ENCODE assay signal across 17 cellular contexts in the genomic region with DNA sequence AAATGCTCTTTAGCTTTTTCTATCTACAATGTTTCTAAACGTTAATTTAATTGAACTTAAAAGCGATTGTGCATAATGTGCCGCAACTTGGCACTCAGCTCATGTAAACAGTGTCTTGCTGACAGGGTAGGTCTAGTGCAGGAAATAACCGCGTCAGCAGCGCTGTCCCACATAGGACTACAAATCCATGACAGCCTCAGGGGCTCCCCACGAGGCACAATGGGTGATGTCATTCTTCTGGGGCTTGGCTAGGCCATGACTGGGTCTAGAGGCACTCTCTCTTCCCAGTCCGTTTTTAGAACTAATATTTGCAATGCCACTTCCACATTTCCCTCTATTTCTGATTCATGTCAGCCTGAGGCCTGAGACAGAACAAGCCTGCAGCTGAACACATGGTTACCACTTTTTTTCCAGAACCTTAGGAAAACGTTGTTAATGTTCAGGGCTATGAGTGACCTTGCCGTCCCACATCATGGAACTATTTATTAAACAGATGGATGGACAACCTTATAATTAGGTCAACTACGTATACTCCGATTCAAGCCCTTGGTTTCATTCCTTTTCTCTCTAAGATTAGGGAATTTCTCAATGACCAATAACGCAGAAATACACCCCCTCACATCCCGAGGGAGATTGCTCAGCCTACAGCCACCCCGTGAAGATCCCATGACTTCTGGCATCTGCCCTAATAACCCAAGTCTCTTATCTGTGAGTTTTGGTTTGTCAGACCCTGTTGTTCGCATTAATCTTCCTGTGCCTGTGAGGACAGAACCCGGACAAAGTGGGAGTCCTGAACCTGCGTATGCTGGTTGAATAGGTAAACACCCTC. TPM values are rescaled to one million over a fixed set of nuclear protein-coding genes. Genes with fewer than 3 reads are reported as not detected.
A peak's percentile ranks its signal among the peaks of the same experiment; 100 is the strongest.
DNase-seq lines count a peak whose midpoint lies in the region; ATAC-seq and TF ChIP-seq lines count a peak whose summit lies in the region.
"Had no signal": no experiment of that assay in that cellular context is flagged by ENCODE, and none has a peak within 500 bp of the region (broad histone marks: within the 10 kb centered on the region; RNA-seq: fewer than 3 reads in every experiment).

No MANE protein-coding gene starts in this region.

- H3K9me1 ChIP-seq in IMR-90 (ENCODE audit: insufficient read depth, low read length): peaks cover 3% of the 10 kb centered on the region; the same call in 1 of the 2 replicates

- no peak overlapping the region for H3K14ac ChIP-seq in IMR-90 (replicated peaks; ENCODE audit: low read depth, low read length)

- intact Hi-C loops in IMR-90 (cut with micrococcal nuclease): no loop called here
- intact Hi-C loops in sciatic nerve (cut with DNase I): loop anchor here (10.0 kb wide), 1 partner anchor 100 kb away; the partner anchor contains the start of gene KAT5

- H3K4me3 ChIP-seq in IMR-90 (ENCODE audit: insufficient read depth, low read depth, low read length): no peak overlapping the region
- no peak overlapping the region for H3K4me3 ChIP-seq in effector memory CD4-positive, alpha-beta T cell (ENCODE audit: insufficient read depth, low read depth, low read length, poor library complexity, severe bottlenecking)
- H3K4me3 ChIP-seq: mucosa of descending colon, SJSA1, testis had no signal

- no peak overlapping the region for H2BK5ac ChIP-seq in IMR-90 (ENCODE audit: low read depth, low read length, poor library complexity, severe bottlenecking)

- BruUV-seq in IMR-90 (replicated peaks; lab: Mats Ljungman, UMichigan): no TSS peak

- no peak overlapping the region for H4K8ac ChIP-seq in IMR-90 (ENCODE audit: low read depth in 2 of 2, low read length in 2 of 2)

- H3K4ac ChIP-seq in IMR-90 (ENCODE audit: low read depth, low read length): no peak overlapping the region

- no peak overlapping the region for H4K91ac ChIP-seq in IMR-90 (ENCODE audit: insufficient read depth, low read depth, low read length)

- peak overlapping the region; percentile 47 for H3K27ac Mint-ChIP-seq in T-helper 17 cell
- no peak overlapping the region for H3K27ac Mint-ChIP-seq in activated CD4-positive, alpha-beta memory T cell treated with anti-CD3 and anti-CD28 coated beads, Interleukin-2, amount 10 ng/mL, durations not matched to agents 7 days and 5 days
- H3K27ac Mint-ChIP-seq: CD8-positive, alpha-beta T cell had no signal

- dilution Hi-C loops in IMR-90 (cut with HindIII; ENCODE audit: low sequenced_read_pairs, unreplicated experiment): no loop called here

- no peak overlapping the region for H2BK120ac ChIP-seq in IMR-90 (ENCODE audit: low read depth, low read length)

- CTCF ChIA-PET in IMR-90 (lab: Yijun Ruan, JAX): interaction anchor here (0.6 to 1.0 kb wide), 2 partner anchors 18 to 102 kb away, joined by 3 to 5 read pairs; partner anchors contain the start of gene KAT5
- CTCF ChIA-PET in activated CD4-positive, alpha-beta memory T cell treated with anti-CD3 and anti-CD28 coated beads, Interleukin-2, amount 10 ng/mL, durations not matched to agents 7 days and 5 days (lab: Charles Lee): interaction anchor here (1.2 to 3.5 kb wide), 2 partner anchors 35 to 103 kb away, joined by 3 to 21 read pairs; partner anchors contain the start of gene KAT5

- TF ChIP-seq CTCF in IMR-90 (conservative IDR thresholded peaks at IDR 0.05; ENCODE audit: low read depth, low read length): no peak

- no peaks in the 10 kb centered on the region for H3K36me3 ChIP-seq in IMR-90 (ENCODE audit: control insufficient read depth, insufficient read depth, low read length)
- H3K36me3 ChIP-seq in effector memory CD4-positive, alpha-beta T cell (ENCODE audit: control insufficient read depth, insufficient read depth, low read length): no peaks in the 10 kb centered on the region
- H3K36me3 ChIP-seq: SJSA1 had no signal

- H3K56ac ChIP-seq in IMR-90 (ENCODE audit: extremely low read depth, insufficient read depth, low read length): no peak overlapping the region

- H3K27ac ChIP-seq in IMR-90 (ENCODE audit: insufficient read depth, low read length): no peak overlapping the region
- H3K27ac ChIP-seq in effector memory CD4-positive, alpha-beta T cell (ENCODE audit: insufficient read depth, low read length, poor library complexity, severe bottlenecking): no peak overlapping the region
- H3K27ac ChIP-seq: SJSA1, testis had no signal

- no peaks in the 10 kb centered on the region; a peak in 1 of 4 replicates for H3K79me1 ChIP-seq in IMR-90 (ENCODE audit: low read depth in 1 of 2, low read length in 2 of 2)

- in situ Hi-C loops in IMR-90 (cut with MboI; ENCODE audit: low sequenced_read_pairs): no loop called here

- ATAC-seq in IMR-90 (ENCODE audit: low read depth) (no peak), T-helper 17 cell (no peak), sciatic nerve (peak; percentile 43)
- ATAC-seq: CD8-positive, alpha-beta T cell; mucosa of descending colon; right cardiac atrium had no signal

- no peak for TF ChIP-seq RAD21 in IMR-90 (IDR thresholded peaks at IDR 0.05; ENCODE audit: low read length)

- no peak overlapping the region for H3K4me3 Mint-ChIP-seq in T-helper 17 cell
- H3K4me3 Mint-ChIP-seq in activated CD4-positive, alpha-beta memory T cell treated with anti-CD3 and anti-CD28 coated beads, Interleukin-2, amount 10 ng/mL, durations not matched to agents 7 days and 5 days: no peak overlapping the region
- H3K4me3 Mint-ChIP-seq: CD8-positive, alpha-beta T cell had no signal

- H2AK9ac ChIP-seq in IMR-90 (replicated peaks; ENCODE audit: low read depth, low read length, poor library complexity): no peak overlapping the region

- no peak for TF ChIP-seq POLR2A in IMR-90 (IDR thresholded peaks at IDR 0.05; ENCODE audit: low read depth, low read length)

- no peaks in the 10 kb centered on the region for H3K9me3 Mint-ChIP-seq in activated CD4-positive, alpha-beta memory T cell treated with anti-CD3 and anti-CD28 coated beads, Interleukin-2, amount 10 ng/mL, durations not matched to agents 7 days and 5 days
- H3K9me3 Mint-ChIP-seq: CD8-positive, alpha-beta T cell had no signal

- H3K18ac ChIP-seq in IMR-90 (ENCODE audit: low read depth, low read length): no peak overlapping the region

- H2AK5ac ChIP-seq in IMR-90 (ENCODE audit: low read depth, low read length): no peak overlapping the region

- no peak overlapping the region for H3K23ac ChIP-seq in IMR-90 (ENCODE audit: low read depth, low read length)

- 47% methylated on average over 6 of the region's 18 CpGs; no CpG with 5 or more reads in 1 of the 2 experiments for WGBS in IMR-90 (ENCODE audit: extremely low coverage in 2 of 2, insufficient read length in 1 of 2), 2 experiments

- no peak overlapping the region for H2BK15ac ChIP-seq in IMR-90 (ENCODE audit: low read depth, low read length)

- peaks cover 19% of the 10 kb centered on the region for H3K27me3 ChIP-seq in IMR-90 (ENCODE audit: control insufficient read depth, insufficient read depth, low read length)
- H3K27me3 ChIP-seq in effector memory CD4-positive, alpha-beta T cell (replicated peaks; ENCODE audit: control insufficient read depth, insufficient read depth, low read length, poor library complexity, severe bottlenecking): no peaks in the 10 kb centered on the region
- H3K27me3 ChIP-seq: testis had no signal

- no peaks in the 10 kb centered on the region for H4K20me1 ChIP-seq in IMR-90 (ENCODE audit: insufficient read depth, low read length)

- no peak overlapping the region for H4K5ac ChIP-seq in IMR-90 (ENCODE audit: low read depth, low read length)

- H3K4me1 Mint-ChIP-seq in T-helper 17 cell: peaks cover 7% of the 10 kb centered on the region
- peaks cover 17% of the 10 kb centered on the region for H3K4me1 Mint-ChIP-seq in activated CD4-positive, alpha-beta memory T cell treated with anti-CD3 and anti-CD28 coated beads, Interleukin-2, amount 10 ng/mL, durations not matched to agents 7 days and 5 days

- no peak overlapping the region for H3K9ac ChIP-seq in IMR-90 (ENCODE audit: low read depth, low read length)

- H3K4me2 ChIP-seq in IMR-90 (ENCODE audit: low read depth, low read length): no peak overlapping the region

- peaks cover 2% of the 10 kb centered on the region for H3K36me3 Mint-ChIP-seq in T-helper 17 cell (ENCODE audit: low read depth)
- H3K36me3 Mint-ChIP-seq in activated CD4-positive, alpha-beta memory T cell treated with anti-CD3 and anti-CD28 coated beads, Interleukin-2, amount 10 ng/mL, durations not matched to agents 7 days and 5 days (ENCODE audit: low read depth): peaks cover 4% of the 10 kb centered on the region
- H3K36me3 Mint-ChIP-seq: CD8-positive, alpha-beta T cell had no signal

- H2BK20ac ChIP-seq in IMR-90 (ENCODE audit: low read depth, low read length): no peak overlapping the region

- H2AFZ ChIP-seq in IMR-90 (replicated peaks; ENCODE audit: low read length, poor library complexity): no peak overlapping the region

- H3K4me1 ChIP-seq in IMR-90 (ENCODE audit: control insufficient read depth, insufficient read depth, low read length): no peaks in the 10 kb centered on the region
- H3K4me1 ChIP-seq in effector memory CD4-positive, alpha-beta T cell (ENCODE audit: control insufficient read depth, insufficient read depth, low read length, poor library complexity, severe bottlenecking): peaks cover 3% of the 10 kb centered on the region

- H3K27me3 Mint-ChIP-seq in T-helper 17 cell: no peaks in the 10 kb centered on the region
- peaks cover 26% of the 10 kb centered on the region for H3K27me3 Mint-ChIP-seq in activated CD4-positive, alpha-beta memory T cell treated with anti-CD3 and anti-CD28 coated beads, Interleukin-2, amount 10 ng/mL, durations not matched to agents 7 days and 5 days

- DNase-seq in IMR-90: peak; percentile 28
- DNase-seq in T-helper 17 cell: no peak
- DNase-seq in globus pallidus (ENCODE audit: low spot score): peak; percentile 18
- DNase-seq in sciatic nerve (ENCODE audit: low spot score): no peak
- no peak for DNase-seq in kidney glomerular epithelial cell (lab: John Stamatoyannopoulos, UW)
- DNase-seq in NCI-H1436 treated with DMSO at 0.1 percent for 48 hours (lab: John Stamatoyannopoulos, UW): no peak
- DNase-seq in effector memory CD4-positive, alpha-beta T cell: no peak
- no peak for DNase-seq in activated CD4-positive, alpha-beta memory T cell treated with anti-CD3 and anti-CD28 coated beads, Interleukin-2, amount 10 ng/mL, durations not matched to agents 7 days and 5 days
- DNase-seq: activated CD4-positive, CD25-positive, alpha-beta regulatory T cell; activated T-cell treated with anti-CD3 and anti-CD28 coated beads, Interleukin-2, amount 50 U/mL, for 1 hour; CD8-positive, alpha-beta T cell; Kasumi-1; NCI-H446; right cardiac atrium; testis had no signal

- POLR2A ChIA-PET in IMR-90 (lab: Charles Lee; ENCODE audit: unreplicated experiment): interaction anchor here (0.6 kb wide), 1 partner anchor 102 kb away, joined by 3 read pairs; no protein-coding TSS in a partner anchor
- POLR2A ChIA-PET in activated CD4-positive, alpha-beta memory T cell treated with anti-CD3 and anti-CD28 coated beads, Interleukin-2, amount 10 ng/mL, durations not matched to agents 7 days and 5 days (lab: Charles Lee): no interaction called here

- no peaks in the 10 kb centered on the region for H3K9me3 ChIP-seq in IMR-90 (ENCODE audit: control insufficient read depth, insufficient read depth, low read length)
- no peaks in the 10 kb centered on the region for H3K9me3 ChIP-seq in T-helper 17 cell (ENCODE audit: control insufficient read depth, low read length, poor library complexity, severe bottlenecking)
- H3K9me3 ChIP-seq in effector memory CD4-positive, alpha-beta T cell (ENCODE audit: control insufficient read depth, low read length): no peaks in the 10 kb centered on the region
- H3K9me3 ChIP-seq: mucosa of descending colon, testis had no signal

RNA-seq across cellular contexts. Expression of gene SNX32, which starts 19.4 kb away (rescaled TPM):
- total RNA-seq in IMR-90 (2012; rRNA removed) (0.36 TPM in 1 of 2 replicates, not detected in the other), T-helper 17 cell (under 1 TPM; 0.27 to 0.34 TPM), sciatic nerve (2.6 TPM)
- 0.69 and 0.79 TPM in 2 replicates for polyA plus RNA-seq in IMR-90 (2012; rRNA removed)
- polyA plus RNA-seq in IMR-90 (2012; cell fraction: cytosol; rRNA removed): 0.08 and 0.46 TPM in 2 replicates
- polyA plus RNA-seq in IMR-90 (2012; cell fraction: nucleus; rRNA removed; ENCODE audit: low replicate concordance): 5.7 and 6.5 TPM in 2 replicates
- 1 to 10 TPM in 1 of 2 experiments, under 1 TPM in 1; 0.83 to 1.6 TPM for total RNA-seq in activated CD4-positive, alpha-beta memory T cell treated with anti-CD3 and anti-CD28 coated beads, Interleukin-2, amount 10 ng/mL, durations not matched to agents 7 days and 5 days

RNA-seq across cellular contexts. Expression of gene OVOL1, which starts 27.5 kb away (rescaled TPM):
- total RNA-seq in IMR-90 (2012; rRNA removed): not detected in 2 replicates
- polyA plus RNA-seq in IMR-90 (2012; rRNA removed): not detected in 2 replicates
- polyA plus RNA-seq in IMR-90 (2012; cell fraction: cytosol; rRNA removed): not detected in 2 replicates
- polyA plus RNA-seq in IMR-90 (2012; cell fraction: nucleus; rRNA removed; ENCODE audit: low replicate concordance): not detected in 2 replicates
- total RNA-seq in T-helper 17 cell: under 1 TPM in 1 of 2 donors, not detected in 1; 0.39 TPM
- total RNA-seq in sciatic nerve: not detected
- not detected for total RNA-seq in activated CD4-positive, alpha-beta memory T cell treated with anti-CD3 and anti-CD28 coated beads, Interleukin-2, amount 10 ng/mL, durations not matched to agents 7 days and 5 days
- total RNA-seq: right cardiac atrium, SJSA1 had no signal
- polyA plus RNA-seq: right cardiac atrium had no signal

RNA-seq across cellular contexts. Expression of gene AP5B1, which starts 33.6 kb away (rescaled TPM):
- total RNA-seq in IMR-90 (2012; rRNA removed): 2.2 and 2.5 TPM in 2 replicates
- 5.0 and 6.0 TPM in 2 replicates for polyA plus RNA-seq in IMR-90 (2012; rRNA removed)
- polyA plus RNA-seq in IMR-90 (2012; cell fraction: cytosol; rRNA removed): 3.1 and 5.0 TPM in 2 replicates
- polyA plus RNA-seq in IMR-90 (2012; cell fraction: nucleus; rRNA removed; ENCODE audit: low replicate concordance): 9.2 and 20.1 TPM in 2 replicates
- 10 to 100 TPM; 12.5 to 17.4 TPM for total RNA-seq in T-helper 17 cell
- total RNA-seq in sciatic nerve: 12.9 TPM
- total RNA-seq in activated CD4-positive, alpha-beta memory T cell treated with anti-CD3 and anti-CD28 coated beads, Interleukin-2, amount 10 ng/mL, durations not matched to agents 7 days and 5 days: 10 to 100 TPM; 21.2 to 21.5 TPM

RNA-seq across cellular contexts. Expression of gene CFL1, which starts 43.6 kb away (rescaled TPM):
- total RNA-seq in IMR-90 (2012; rRNA removed): 919 and 960 TPM in 2 replicates
- polyA plus RNA-seq in IMR-90 (2012; rRNA removed): 2,231 and 2,466 TPM in 2 replicates
- 2,445 and 3,036 TPM in 2 replicates for polyA plus RNA-seq in IMR-90 (2012; cell fraction: cytosol; rRNA removed)
- 809 and 890 TPM in 2 replicates for polyA plus RNA-seq in IMR-90 (2012; cell fraction: nucleus; rRNA removed; ENCODE audit: low replicate concordance)
- total RNA-seq in T-helper 17 cell: 100 to 1,000 TPM; 642 to 738 TPM
- 437 TPM for total RNA-seq in sciatic nerve
- 1,000 to 10,000 TPM; 1,733 to 1,734 TPM for total RNA-seq in activated CD4-positive, alpha-beta memory T cell treated with anti-CD3 and anti-CD28 coated beads, Interleukin-2, amount 10 ng/mL, durations not matched to agents 7 days and 5 days

RNA-seq across cellular contexts. Expression of gene MUS81, which starts 45.9 kb away (rescaled TPM):
- total RNA-seq in IMR-90 (2012; rRNA removed): 22.5 and 23.7 TPM in 2 replicates
- 47.9 and 57.0 TPM in 2 replicates for polyA plus RNA-seq in IMR-90 (2012; rRNA removed)
- 22.0 and 32.0 TPM in 2 replicates for polyA plus RNA-seq in IMR-90 (2012; cell fraction: cytosol; rRNA removed)
- polyA plus RNA-seq in IMR-90 (2012; cell fraction: nucleus; rRNA removed; ENCODE audit: low replicate concordance): 224 and 393 TPM in 2 replicates
- 10 to 100 TPM; 44.9 to 55.0 TPM for total RNA-seq in T-helper 17 cell
- total RNA-seq in sciatic nerve: 46.9 TPM
- 10 to 100 TPM; 86.9 to 91.9 TPM for total RNA-seq in activated CD4-positive, alpha-beta memory T cell treated with anti-CD3 and anti-CD28 coated beads, Interleukin-2, amount 10 ng/mL, durations not matched to agents 7 days and 5 days

Comparison
In these comparisons a context has a peak if more than half of its experiments do, and no peak if none do; other contexts are left out.
1. DNase-seq: peak in IMR-90 (single experiment) and globus pallidus (single experiment); none in T-helper 17 cell (0 of 3), sciatic nerve (single experiment), kidney glomerular epithelial cell (single experiment), NCI-H1436 treated with DMSO at 0.1 percent for 48 hours (single experiment), effector memory CD4-positive, alpha-beta T cell (0 of 3) and activated CD4-positive, alpha-beta memory T cell treated with anti-CD3 and anti-CD28 coated beads, Interleukin-2, amount 10 ng/mL, durations not matched to agents 7 days and 5 days (single experiment).